In genomic region chr19:5615756-5616327, GRCh38 we compare ENCODE assay signal across 26 cellular contexts. TPM values are rescaled to one million over a fixed set of nuclear protein-coding genes. Genes with fewer than 3 reads are reported as not detected.
DNase-seq lines count a peak whose midpoint lies in the region; ATAC-seq and TF ChIP-seq lines count a peak whose summit lies in the region.
"Had no signal": no experiment of that assay in that cellular context is flagged by ENCODE, and none has a peak within 500 bp of the region (broad histone marks: within the 10 kb centered on the region; RNA-seq: fewer than 3 reads in every experiment).

No MANE protein-coding gene starts in this region.

- H3K27me3 Mint-ChIP-seq in immature natural killer cell (ENCODE audit: low read depth in 3 of 3), result peaks cover 2 to 4% (median 2%) of the 10 kb centered on the region in 3 donors
- H3K27me3 Mint-ChIP-seq: naive B cell had no signal

- no peak overlapping the region for H3K23ac ChIP-seq in mesenchymal stem cell (ENCODE audit: low read length in 2 of 2)

- H3K36me3 Mint-ChIP-seq in immature natural killer cell, result peaks cover 12 to 56% (median 40%) of the 10 kb centered on the region in 3 donors

- no peak overlapping the region for H3K4ac ChIP-seq in mesenchymal stem cell (ENCODE audit: low read depth in 1 of 2, low read length in 2 of 2)

- H2AFZ ChIP-seq in mesenchymal stem cell (ENCODE audit: low read depth, low read length), result no peak overlapping the region

- in situ Hi-C loops in ACHN (cut with HindIII; ENCODE audit: low pct_ligation_motif_present, low pct_unique_long_range_greater_than_20kb, low sequenced_read_pairs), result no loop called here

- H3K27me3 ChIP-seq in mesenchymal stem cell (ENCODE audit: control insufficient read depth in 1 of 2, insufficient read depth in 1 of 2, low read length in 2 of 2), result no peaks in the 10 kb centered on the region
- H3K27me3 ChIP-seq: breast epithelium, Peyer's patch, right lobe of liver, stomach, vagina had no signal

- no peak overlapping the region for H2BK5ac ChIP-seq in mesenchymal stem cell (ENCODE audit: low read depth, low read length, poor library complexity, severe bottlenecking)

- no peaks in the 10 kb centered on the region for H3K9me3 Mint-ChIP-seq in immature natural killer cell
- H3K9me3 Mint-ChIP-seq: CD14-positive monocyte; mesothelial cell of epicardium; naive B cell; T-helper 2 cell treated with Interferon-gamma antibody and Interleukin-4, amounts not matched to agents 5 μg/mL and 100 μg/mL, for 36 hours had no signal

- ATAC-seq in GM21528 (IDR thresholded peaks at IDR 0.05; ENCODE audit: low FRiP score, unreplicated experiment), result no peak
- ATAC-seq: activated CD8-positive, alpha-beta T cell treated with anti-CD3 and anti-CD28 coated beads, Interleukin-2, amount 10 ng/mL, durations not matched to agents 7 days and 5 days; right lobe of liver had no signal

- peak; percentile 36 for DNase-seq in AG04449 (ENCODE audit: low read depth, low spot score)
- DNase-seq in ELR (ENCODE audit: low read depth), result peak; percentile 43
- DNase-seq in astrocyte of the hippocampus (ENCODE audit: low read depth, low spot score), result peak; percentile 47
- DNase-seq in mesenchymal stem cell, result no peak
- DNase-seq in ACHN, result no peak
- no peak for DNase-seq in immature natural killer cell
- DNase-seq: activated CD8-positive, alpha-beta T cell treated with anti-CD3 and anti-CD28 coated beads, Interleukin-2, amount 10 ng/mL, durations not matched to agents 7 days and 5 days; activated gamma-delta T cell; effector CD8-positive, alpha-beta T cell; erythroblast; naive B cell; NCI-H1694; NCI-H748 treated with DMSO at 0.1 percent for 48 hours; Peyer's patch; right lobe of liver; SHP77; stimulated activated CD4-positive, alpha-beta T cell treated with anti-CD3 and anti-CD28 coated beads, Interleukin-12 subunit alpha, Interleukin-12 subunit beta, amount 100 ng/mL, for 4 hours; stimulated activated CD4-positive, alpha-beta T cell treated with anti-CD3 and anti-CD28 coated beads, Interleukin-2, amount 100 ng/mL, for 48 hours; stomach had no signal

- peaks cover 39 to 82% of the 10 kb centered on the region in 2 experiments for H3K36me3 ChIP-seq in mesenchymal stem cell (ENCODE audit: control insufficient read depth in 1 of 2, insufficient read depth in 2 of 2, low read depth in 1 of 2, low read length in 2 of 2)

- no peak overlapping the region for H3K14ac ChIP-seq in mesenchymal stem cell (ENCODE audit: low read length in 2 of 2)

- peaks cover 5% of the 10 kb centered on the region for H3K4me1 ChIP-seq in mesenchymal stem cell (ENCODE audit: control insufficient read depth, insufficient read depth, low read depth, low read length)

- H3K27ac Mint-ChIP-seq in immature natural killer cell, result peak overlapping the region in 1 of 6 donors; percentile 44
- H3K27ac Mint-ChIP-seq: activated CD8-positive, alpha-beta T cell treated with anti-CD3 and anti-CD28 coated beads, Interleukin-2, amount 10 ng/mL, durations not matched to agents 7 days and 5 days; mesothelial cell of epicardium; T-helper 2 cell treated with Interferon-gamma antibody and Interleukin-4, amounts not matched to agents 5 μg/mL and 100 μg/mL, for 36 hours had no signal

- no peak overlapping the region for H3K4me2 ChIP-seq in mesenchymal stem cell (ENCODE audit: low read length, poor library complexity, severe bottlenecking)

- no peak overlapping the region for H2BK120ac ChIP-seq in mesenchymal stem cell (ENCODE audit: low read depth, low read length)

- peaks cover 36% of the 10 kb centered on the region for H3K79me1 ChIP-seq in mesenchymal stem cell (replicated peaks; ENCODE audit: low read length, poor library complexity, severe bottlenecking)

- no peak overlapping the region for H4K8ac ChIP-seq in mesenchymal stem cell (ENCODE audit: low read length)

- no peaks in the 10 kb centered on the region for H3K9me3 ChIP-seq in mesenchymal stem cell (ENCODE audit: control insufficient read depth, low read length)
- H3K9me3 ChIP-seq: breast epithelium, Peyer's patch, prostate gland, right lobe of liver, stomach, vagina had no signal

- CTCF ChIA-PET in AG04449 (lab: Yijun Ruan, JAX), result interaction anchor here (0.8 to 2.0 kb wide), 2 partner anchors 11 to 569 kb away, joined by 3 to 8 read pairs; no protein-coding TSS in a partner anchor

- no peak overlapping the region for H3K18ac ChIP-seq in mesenchymal stem cell (ENCODE audit: low read depth in 1 of 2, low read length in 2 of 2)

- H3K4me3 ChIP-seq in AG04449 (ENCODE audit: low read depth, low read length) (peak overlapping the region; percentile 25; the same call in 1 of the 2 replicates), mesenchymal stem cell (ENCODE audit: insufficient read depth in 1 of 2, low read depth in 1 of 2, low read length in 2 of 2) (no peak overlapping the region)
- H3K4me3 ChIP-seq: breast epithelium, Peyer's patch, prostate gland, right lobe of liver, stomach, vagina had no signal

- no peak overlapping the region for H4K91ac ChIP-seq in mesenchymal stem cell (ENCODE audit: low read length)

- peak overlapping the region; percentile 19 for H3K27ac ChIP-seq in mesenchymal stem cell (ENCODE audit: low read length, poor library complexity, severe bottlenecking)
- H3K27ac ChIP-seq: breast epithelium, Peyer's patch, prostate gland, right lobe of liver, stomach, vagina had no signal

- TF ChIP-seq CTCF in AG04449 (IDR thresholded peaks at IDR 0.05; ENCODE audit: insufficient read depth, low read length, missing control alignments), result no peak

- no peak overlapping the region for H2BK15ac ChIP-seq in mesenchymal stem cell (ENCODE audit: low read depth, poor library complexity, severe bottlenecking)

- H2BK12ac ChIP-seq in mesenchymal stem cell (ENCODE audit: low read length in 2 of 2), result no peak overlapping the region

- H3K4me1 Mint-ChIP-seq in immature natural killer cell, result peaks cover 29 to 37% of the 10 kb centered on the region in 2 donors

- POLR2A ChIA-PET in AG04449 (lab: Yijun Ruan, JAX), result interaction anchor here (0.6 to 1.1 kb wide), 3 partner anchors 13 to 74 kb away, joined by 3 to 7 read pairs (median 3); partner anchors contain the start of gene RPL36

- 97% methylated on average over 17 of the region's 17 CpGs for WGBS in mesenchymal stem cell

- no peak overlapping the region for H2AK5ac ChIP-seq in mesenchymal stem cell (ENCODE audit: low read length, severe bottlenecking)

- H3K9ac ChIP-seq in mesenchymal stem cell (ENCODE audit: low read length), result no peak overlapping the region

- no peak overlapping the region for H3K4me3 Mint-ChIP-seq in immature natural killer cell
- H3K4me3 Mint-ChIP-seq: activated CD8-positive, alpha-beta T cell treated with anti-CD3 and anti-CD28 coated beads, Interleukin-2, amount 10 ng/mL, durations not matched to agents 7 days and 5 days; CD14-positive monocyte; mesothelial cell of epicardium; T-helper 2 cell treated with Interferon-gamma antibody and Interleukin-4, amounts not matched to agents 5 μg/mL and 100 μg/mL, for 36 hours had no signal

RNA-seq across cellular contexts. Expression of gene SAFB2, which starts 6.7 kb away (rescaled TPM):
- polyA plus RNA-seq in mesenchymal stem cell (2013, experiment 1 of 2), result 25.9 TPM
- polyA plus RNA-seq in mesenchymal stem cell (2013, experiment 2 of 2), result 24.3 TPM
- polyA plus RNA-seq in immature natural killer cell, result 10 to 100 TPM; 12.8 to 43.4 (median 19.6) TPM

RNA-seq across cellular contexts. Expression of gene SAFB, which starts 7.0 kb away (rescaled TPM):
- polyA plus RNA-seq in mesenchymal stem cell (2013, experiment 1 of 2), result 32.5 TPM
- 30.9 TPM for polyA plus RNA-seq in mesenchymal stem cell (2013, experiment 2 of 2)
- 100 to 1,000 TPM in 1 of 3 donors, 10 to 100 TPM in 1, 1 to 10 TPM in 1; 6.4 to 103 (median 29.6) TPM for polyA plus RNA-seq in immature natural killer cell

RNA-seq across cellular contexts. Expression of gene TINCR, which starts 48.1 kb away (rescaled TPM):
- 0.08 TPM for polyA plus RNA-seq in mesenchymal stem cell (2013, experiment 1 of 2)
- 0.03 TPM for polyA plus RNA-seq in mesenchymal stem cell (2013, experiment 2 of 2)
- under 1 TPM in 1 of 3 donors, not detected in 2; 0.06 TPM for polyA plus RNA-seq in immature natural killer cell
- polyA plus RNA-seq: CD14-positive monocyte had no signal

Comparison
In these comparisons a context has a peak if more than half of its experiments do, and no peak if none do; other contexts are left out.
1. DNase-seq: peak in AG04449 (single experiment), ELR (single experiment) and astrocyte of the hippocampus (single experiment); none in mesenchymal stem cell (single experiment), ACHN (single experiment) and immature natural killer cell (0 of 3).